ENCODE assay signal across 18 cellular contexts in the genomic region with DNA sequence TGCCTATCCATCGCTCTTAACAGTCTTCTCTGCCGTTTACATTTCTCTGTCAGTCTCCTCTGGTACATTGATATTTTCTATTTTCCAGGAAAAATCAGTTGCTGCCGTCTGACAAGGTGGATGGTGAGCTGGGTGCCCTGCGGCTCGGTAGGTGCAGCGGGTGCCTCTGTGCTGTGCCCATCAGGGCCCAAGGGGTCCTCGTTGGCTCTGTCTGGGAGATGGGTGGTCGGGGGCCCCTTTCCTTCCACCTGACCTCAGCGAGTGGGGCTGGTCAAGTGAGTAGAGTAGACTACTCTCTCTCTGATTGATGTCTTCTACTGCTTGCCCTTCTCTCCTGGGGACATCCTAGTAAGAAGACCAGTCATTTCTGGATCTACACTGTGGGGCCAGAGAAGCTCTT. TPM values are rescaled to one million over a fixed set of nuclear protein-coding genes. Genes with fewer than 3 reads are reported as not detected.
DNase-seq lines count a peak whose midpoint lies in the region; ATAC-seq and TF ChIP-seq lines count a peak whose summit lies in the region.
"Had no signal": no experiment of that assay in that cellular context is flagged by ENCODE, and none has a peak within 500 bp of the region (broad histone marks: within the 10 kb centered on the region; RNA-seq: fewer than 3 reads in every experiment).

No MANE protein-coding gene starts in this region.

- H3K27ac Mint-ChIP-seq in CD4-positive, alpha-beta T cell: peak overlapping the region; percentile 62
- no peak overlapping the region for H3K27ac Mint-ChIP-seq in osteocyte (ENCODE audit: unreplicated experiment)
- H3K27ac Mint-ChIP-seq: HFFc6, IgD-negative memory B cell had no signal

- H3K36me3 ChIP-seq in esophagus muscularis mucosa: peaks cover 0 to 14% (median 2%) of the 10 kb centered on the region in 4 donors

- H3K27ac ChIP-seq in CD4-positive, alpha-beta T cell (ENCODE audit: low read depth, low read length): no peak overlapping the region
- H3K27ac ChIP-seq in esophagus muscularis mucosa (replicated peaks in 1 of 4): no peak overlapping the region
- H3K27ac ChIP-seq: BLaER1, GM23248 had no signal

- peaks cover 4% of the 10 kb centered on the region for H3K9me3 Mint-ChIP-seq in CD4-positive, alpha-beta T cell
- H3K9me3 Mint-ChIP-seq in osteocyte (ENCODE audit: unreplicated experiment): peaks cover 3% of the 10 kb centered on the region

- H3K4me3 ChIP-seq in esophagus muscularis mucosa: no peak overlapping the region
- H3K4me3 ChIP-seq: BLaER1, GM23248 had no signal

- no peaks in the 10 kb centered on the region for H3K9me3 ChIP-seq in CD4-positive, alpha-beta T cell (ENCODE audit: control insufficient read depth, low read length)
- no peaks in the 10 kb centered on the region for H3K9me3 ChIP-seq in esophagus muscularis mucosa

- 92% methylated on average over 9 of the region's 9 CpGs for WGBS in esophagus muscularis mucosa

- intact Hi-C loops in CD4-positive, alpha-beta T cell (cut with DNase I, micrococcal nuclease): no loop called here
- intact Hi-C loops in esophagus muscularis mucosa (cut with DNase I): no loop called here

- no peak for TF ChIP-seq CTCF in CD4-positive, alpha-beta T cell (IDR thresholded peaks at IDR 0.05)
- TF ChIP-seq CTCF in esophagus muscularis mucosa (IDR thresholded peaks at IDR 0.05): no peak
- TF ChIP-seq CTCF in osteocyte (IDR thresholded peaks at IDR 0.05): no peak

- no peak for TF ChIP-seq EP300 in esophagus muscularis mucosa (IDR thresholded peaks at IDR 0.05)

- H3K36me3 Mint-ChIP-seq in CD4-positive, alpha-beta T cell (ENCODE audit: low read depth): peaks cover 10% of the 10 kb centered on the region
- H3K36me3 Mint-ChIP-seq in osteocyte (ENCODE audit: unreplicated experiment): peaks cover 6% of the 10 kb centered on the region

- no peaks in the 10 kb centered on the region for H3K27me3 Mint-ChIP-seq in CD4-positive, alpha-beta T cell
- no peaks in the 10 kb centered on the region for H3K27me3 Mint-ChIP-seq in osteocyte (ENCODE audit: unreplicated experiment)
- H3K27me3 Mint-ChIP-seq: IgD-negative memory B cell had no signal

- CTCF ChIA-PET in CD4-positive, alpha-beta T cell (lab: Charles Lee): interaction anchor here (1.1 to 1.4 kb wide), 2 partner anchors 11 to 13 kb away, joined by 3 to 4 read pairs; no protein-coding TSS in a partner anchor

- peaks cover 0 to 42% (median 7%) of the 10 kb centered on the region in 4 donors for H3K4me1 ChIP-seq in esophagus muscularis mucosa
- H3K4me1 ChIP-seq: BLaER1 had no signal

- H3K4me1 Mint-ChIP-seq in CD4-positive, alpha-beta T cell (ENCODE audit: low read depth): peaks cover 16% of the 10 kb centered on the region
- no peaks in the 10 kb centered on the region for H3K4me1 Mint-ChIP-seq in osteocyte (ENCODE audit: unreplicated experiment)
- H3K4me1 Mint-ChIP-seq: IgD-negative memory B cell had no signal

- DNase-seq in CD4-positive, alpha-beta T cell: no peak
- DNase-seq in esophagus muscularis mucosa (ENCODE audit: extremely low spot score) (peak; percentile 50), osteocyte (ENCODE audit: extremely low spot score, unreplicated experiment) (peak; percentile 66), ureter (ENCODE audit: low spot score) (peak; percentile 30), GOT3 (lab: John Stamatoyannopoulos, UW) (no peak), NCI-H1048 (lab: John Stamatoyannopoulos, UW) (no peak), SKM-1 treated with dmso at 0.1 percent for 144 hours (lab: John Stamatoyannopoulos, UW; ENCODE audit: unreplicated experiment) (no peak)
- DNase-seq: 8988T, Caco-2, DMS153, DMS79, GDM1, GM23248, HCEC 1CT, HFFc6 had no signal

- no peak overlapping the region for H3K4me3 Mint-ChIP-seq in CD4-positive, alpha-beta T cell
- no peak overlapping the region for H3K4me3 Mint-ChIP-seq in osteocyte (ENCODE audit: unreplicated experiment)
- H3K4me3 Mint-ChIP-seq: HFFc6, IgD-negative memory B cell had no signal

- no peak for ATAC-seq in CD4-positive, alpha-beta T cell (ENCODE audit: poor library complexity)
- ATAC-seq: HepG2 had no signal

- TF ChIP-seq POLR2A in esophagus muscularis mucosa (IDR thresholded peaks at IDR 0.05; ENCODE audit: low read depth): no peak

- POLR2A ChIA-PET in CD4-positive, alpha-beta T cell (lab: Charles Lee): no interaction called here

- H3K27me3 ChIP-seq in CD4-positive, alpha-beta T cell (ENCODE audit: control insufficient read depth, insufficient read depth, low read length): no peaks in the 10 kb centered on the region
- H3K27me3 ChIP-seq in esophagus muscularis mucosa: no peaks in the 10 kb centered on the region
- H3K27me3 ChIP-seq: BLaER1 had no signal

RNA-seq across cellular contexts. Expression of a gene that starts 57.4 kb away (rescaled TPM):
- under 1 TPM; 0.36 to 0.60 TPM for total RNA-seq in CD4-positive, alpha-beta T cell
- 10 to 100 TPM in 3 of 4 donors, 1 to 10 TPM in 1; 8.4 to 31.1 (median 20.2) TPM for total RNA-seq in esophagus muscularis mucosa
- 4.4 and 5.3 TPM in 2 replicates for total RNA-seq in osteocyte
- 16.8 TPM for total RNA-seq in ureter
- total RNA-seq: HepG2 had no signal

Comparison
In these comparisons a context has a peak if more than half of its experiments do, and no peak if none do; other contexts are left out.
1. DNase-seq: peak in esophagus muscularis mucosa (single experiment), osteocyte (single experiment) and ureter (single experiment); none in CD4-positive, alpha-beta T cell (0 of 10), GOT3 (single experiment), NCI-H1048 (single experiment) and SKM-1 treated with dmso at 0.1 percent for 144 hours (single experiment).